In the genomic region with DNA sequence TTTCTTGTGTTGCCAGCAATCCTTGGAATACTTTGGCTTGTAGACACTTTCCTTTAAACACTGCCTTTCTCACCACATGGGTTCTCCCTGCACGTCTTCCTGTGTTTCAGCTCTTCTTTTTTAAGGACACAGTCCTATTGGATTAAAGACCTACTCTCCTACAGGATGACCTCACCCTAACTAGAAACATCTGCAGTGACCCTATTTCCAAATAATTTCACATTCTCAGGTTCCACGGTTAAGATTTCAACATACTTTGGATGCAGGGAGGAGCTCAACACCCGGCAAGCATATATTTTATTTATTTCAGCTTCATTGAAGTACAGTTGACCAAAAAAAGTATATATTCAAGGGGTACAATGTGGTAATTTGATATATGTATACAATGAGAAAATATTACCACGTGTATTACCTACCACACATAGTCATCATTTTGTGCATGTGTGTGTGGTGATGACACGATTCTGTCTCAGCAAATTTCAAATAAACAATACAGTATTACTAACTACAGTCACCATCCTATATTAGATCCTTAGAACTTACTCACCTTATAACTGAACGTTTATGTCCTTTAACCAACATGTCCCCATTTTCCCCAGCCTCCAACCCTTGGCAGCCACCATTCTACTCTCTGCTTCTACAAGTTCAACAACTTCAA, we compare ENCODE assay signal across 20 cellular contexts.
"Had no signal": no experiment of that assay in that cellular context is flagged by ENCODE, and none has a peak within 500 bp of the region (broad histone marks: within the 10 kb centered on the region; RNA-seq: fewer than 3 reads in every experiment).

No MANE protein-coding gene starts in this region.

- H3K27me3 ChIP-seq: transverse colon, vagina had no signal

- H3K4me3 ChIP-seq: lower lobe of right lung, skin epidermis, transverse colon, vagina had no signal

- DNase-seq: activated CD4-positive, alpha-beta T cell treated with anti-CD3 and anti-CD28 coated beads, Interleukin-2, amount 50 U/mL, for 1 hour; activated naive CD4-positive, alpha-beta T cell; activated naive CD8-positive, alpha-beta T cell treated with anti-CD3 and anti-CD28 coated beads, Interleukin-2, amount 10 ng/mL, durations not matched to agents 7 days and 5 days; anterior cingulate cortex; cerebellar nuclear complex; effector memory CD4-positive, alpha-beta T cell; foreskin melanocyte; immature natural killer cell; lower lobe of right lung; nephron progenitor cell; occipital lobe; stimulated activated CD4-positive, alpha-beta T cell treated with anti-CD3 and anti-CD28 coated beads, Interleukin-4, amount 100 ng/mL, for 4 hours; stimulated activated CD8-positive, alpha-beta memory T cell treated with anti-CD3 and anti-CD28 coated beads, Interleukin-4, amount 100 ng/mL, for 48 hours; stimulated activated naive CD8-positive, alpha-beta T cell treated with anti-CD3 and anti-CD28 coated beads, Interleukin-15, Interleukin-2, amounts not matched to agents 100 U/mL and 50 U/mL, for 24 hours; T-helper 9 cell; transverse colon had no signal

- ATAC-seq: activated CD4-positive, CD25-positive, alpha-beta regulatory T cell treated with anti-CD3 and anti-CD28 coated beads, Interleukin-2, amount 50 U/mL, for 24 hours; lower lobe of right lung; stimulated activated naive CD8-positive, alpha-beta T cell treated with anti-CD3 and anti-CD28 coated beads, Interleukin-15, Interleukin-2, amounts not matched to agents 100 U/mL and 50 U/mL, for 24 hours had no signal

- H3K4me1 ChIP-seq: lower lobe of right lung, transverse colon, vagina had no signal

- H3K9me3 ChIP-seq: lower lobe of right lung, transverse colon, vagina had no signal

- H3K36me3 ChIP-seq: lower lobe of right lung, transverse colon, vagina had no signal

- H3K27ac ChIP-seq: epithelial cell of prostate, lower lobe of right lung, skin epidermis, transverse colon, vagina had no signal
